8 cellular contexts compared by ENCODE assay signal in genomic region chr19:53423074-53423473, GRCh38. TPM values are rescaled to one million over a fixed set of nuclear protein-coding genes. Genes with fewer than 3 reads are reported as not detected.
DNase-seq lines count a peak whose midpoint lies in the region; ATAC-seq and TF ChIP-seq lines count a peak whose summit lies in the region.
"Not testable (repeated sequence)": the region's sequence is repeated elsewhere in the genome, so short reads cannot be mapped to it uniquely, and the experiment has no call there.

No MANE protein-coding gene starts in this region.

- not testable (repeated sequence) for H3K36me3 ChIP-seq in aorta (ENCODE audit: control insufficient read depth in 1 of 2, insufficient read depth in 2 of 2, low read length in 1 of 2)

- not testable (repeated sequence) for H3K4me1 ChIP-seq in right cardiac atrium (ENCODE audit: control insufficient read depth, insufficient read depth, low read length); aorta (ENCODE audit: control insufficient read depth in 1 of 2, insufficient read depth in 2 of 2, low read length in 2 of 2)

- H3K27ac Mint-ChIP-seq in endothelial cell (ENCODE audit: unreplicated experiment) = not testable (repeated sequence)

- WGBS in right cardiac atrium = 8% methylated on average over 4 of the region's 13 CpGs
- 12 to 14% methylated on average over 7 to 8 of the region's 13 CpGs for WGBS in aorta, 2 donors

- intact Hi-C loops in right cardiac atrium (cut with DNase I) = loop anchor here in 2 of 4 donors (10.0 kb wide), 2 partner anchors 92 to 322 kb away; no protein-coding TSS in a partner anchor
- intact Hi-C loops in aorta (cut with DNase I) = loop anchor here (5.0 to 10.0 kb wide), 2 partner anchors 92 to 324 kb away; no protein-coding TSS in a partner anchor

- not testable (repeated sequence) for H3K27me3 ChIP-seq in right cardiac atrium (ENCODE audit: control insufficient read depth, insufficient read depth); aorta (ENCODE audit: control insufficient read depth in 1 of 2, insufficient read depth in 2 of 2, low read length in 1 of 2)

- DNase-seq in DMS53 (lab: John Stamatoyannopoulos, UW) (peak; percentile 70), NCI-H146 (lab: John Stamatoyannopoulos, UW) (peak; percentile 74), NCI-H345 (lab: John Stamatoyannopoulos, UW) (peak; percentile 65), endothelial cell (ENCODE audit: low spot score) (peak; percentile 13), lung microvascular endothelial cell (ENCODE audit: low read depth in 2 of 2) (peak; percentile 6 to 53)
- not testable (repeated sequence) for DNase-seq in right cardiac atrium, aorta

- peak; percentile 49; the same call in 2 of the 3 replicates for ATAC-seq in SK-N-SH treated with all-trans-retinoic acid at 6 μM for 48 hours
- ATAC-seq in right cardiac atrium = peak; percentile 43 to 48
- peak; percentile 36 for ATAC-seq in aorta (ENCODE audit: low FRiP score)

- H3K4me3 ChIP-seq in right cardiac atrium (ENCODE audit: low read length); aorta (ENCODE audit: low read length in 2 of 2): not testable (repeated sequence)

- H3K9me3 Mint-ChIP-seq in endothelial cell (ENCODE audit: unreplicated experiment) = not testable (repeated sequence)

- H3K4me1 Mint-ChIP-seq in endothelial cell (ENCODE audit: unreplicated experiment) = not testable (repeated sequence)

- H3K27ac ChIP-seq in right cardiac atrium (ENCODE audit: low read length); aorta (ENCODE audit: low read depth in 1 of 2, low read length in 2 of 2): not testable (repeated sequence)

- TF ChIP-seq CTCF in endothelial cell (IDR thresholded peaks at IDR 0.05; ENCODE audit: unreplicated experiment) = not testable (repeated sequence)

- H3K27me3 Mint-ChIP-seq in endothelial cell (ENCODE audit: unreplicated experiment) = not testable (repeated sequence)

- H3K9me3 ChIP-seq in right cardiac atrium (ENCODE audit: control insufficient read depth, low read length); aorta (ENCODE audit: control insufficient read depth, low read length): not testable (repeated sequence)

- H3K36me3 Mint-ChIP-seq in endothelial cell (ENCODE audit: low read depth, unreplicated experiment) = not testable (repeated sequence)

- H3K4me3 Mint-ChIP-seq in endothelial cell (ENCODE audit: unreplicated experiment) = not testable (repeated sequence)

RNA-seq across cellular contexts. Expression of gene ZNF761, which starts 8.7 kb away (rescaled TPM):
- total RNA-seq in endothelial cell (ENCODE audit: unreplicated experiment) = 21.9 TPM
- 1 to 10 TPM; 4.2 to 5.6 (median 5.1) TPM for total RNA-seq in right cardiac atrium
- polyA plus RNA-seq in right cardiac atrium = 4.4 TPM
- 5.7 and 9.3 TPM in 2 replicates for total RNA-seq in lung microvascular endothelial cell
- total RNA-seq in aorta = 10 to 100 TPM in 1 of 2 donors, 1 to 10 TPM in 1; 9.5 to 10.2 TPM
- polyA plus RNA-seq in aorta = 1 to 10 TPM; 4.5 to 8.0 TPM

RNA-seq across cellular contexts. Expression of gene ZNF765, which starts 28.1 kb away (rescaled TPM):
- total RNA-seq in endothelial cell (ENCODE audit: unreplicated experiment) (17.8 TPM), right cardiac atrium (1 to 10 TPM; 4.3 to 6.2 (median 4.4) TPM), lung microvascular endothelial cell (8.1 and 13.1 TPM in 2 replicates), aorta (10 to 100 TPM in 1 of 2 donors, 1 to 10 TPM in 1; 9.4 to 13.5 TPM)
- polyA plus RNA-seq in right cardiac atrium (2.5 TPM), aorta (1 to 10 TPM; 2.8 to 3.5 TPM)

RNA-seq across cellular contexts. Expression of gene ZNF813, which starts 44.5 kb away (rescaled TPM):
- total RNA-seq in endothelial cell (ENCODE audit: unreplicated experiment) = 29.9 TPM
- 1 to 10 TPM; 1.4 to 2.4 (median 1.8) TPM for total RNA-seq in right cardiac atrium
- polyA plus RNA-seq in right cardiac atrium = 0.86 TPM
- 2.8 and 4.4 TPM in 2 replicates for total RNA-seq in lung microvascular endothelial cell
- total RNA-seq in aorta = 1 to 10 TPM; 3.0 to 4.0 TPM
- 1 to 10 TPM in 1 of 2 donors, under 1 TPM in 1; 0.69 to 2.3 TPM for polyA plus RNA-seq in aorta

RNA-seq across cellular contexts. Expression of gene ZNF525, which starts 57.6 kb away (rescaled TPM):
- 8.6 TPM for total RNA-seq in endothelial cell (ENCODE audit: unreplicated experiment)
- total RNA-seq in right cardiac atrium = 1 to 10 TPM; 5.4 to 9.3 (median 7.1) TPM
- 2.1 TPM for polyA plus RNA-seq in right cardiac atrium
- total RNA-seq in lung microvascular endothelial cell = 3.3 and 9.7 TPM in 2 replicates
- 10 to 100 TPM; 12.0 to 14.8 TPM for total RNA-seq in aorta
- polyA plus RNA-seq in aorta = 10 to 100 TPM in 1 of 2 donors, 1 to 10 TPM in 1; 8.4 to 16.3 TPM
